8 cellular contexts compared by ENCODE assay signal in the genomic region with DNA sequence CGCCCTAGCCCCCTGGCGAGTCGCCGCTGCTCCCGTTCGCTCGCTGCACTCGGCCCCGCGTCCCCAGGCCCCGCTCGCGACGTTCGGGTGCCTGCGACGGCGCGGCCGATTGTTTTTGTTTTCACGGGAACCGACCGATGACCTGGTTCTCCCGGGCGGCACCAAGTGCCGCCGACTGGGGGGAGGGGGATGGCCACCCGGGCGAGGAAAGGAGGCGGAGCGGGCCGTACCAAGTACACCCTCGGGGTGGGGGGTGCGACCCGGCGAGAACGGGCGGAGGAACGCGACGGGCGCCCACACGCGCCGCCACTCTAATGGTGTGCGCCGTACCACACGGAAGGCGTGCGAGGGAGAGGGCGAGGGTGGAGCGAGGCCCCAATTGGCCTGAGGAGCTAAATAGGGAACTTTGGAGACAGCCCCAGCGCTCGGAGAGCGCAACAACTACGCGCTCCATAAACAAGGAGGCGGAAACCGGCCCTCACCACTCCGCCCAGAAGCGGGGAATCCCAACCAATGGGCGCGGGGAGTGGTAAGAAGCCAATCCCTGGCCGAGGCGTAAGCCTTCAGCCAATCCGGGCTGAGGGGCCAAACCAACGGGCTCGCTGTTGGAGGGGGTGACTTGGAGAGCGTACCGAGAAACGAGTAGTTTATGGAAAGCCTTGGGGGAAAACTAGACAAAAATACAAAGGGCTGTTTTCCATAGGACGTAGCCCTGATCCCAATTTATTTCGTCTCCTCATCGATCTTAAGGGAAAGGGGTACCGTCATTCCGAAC. TPM values are rescaled to one million over a fixed set of nuclear protein-coding genes. Genes with fewer than 3 reads are reported as not detected.
A peak's percentile ranks its signal among the peaks of the same experiment; 100 is the strongest.
DNase-seq lines count a peak whose midpoint lies in the region; ATAC-seq and TF ChIP-seq lines count a peak whose summit lies in the region.
"Not testable (repeated sequence)": the region's sequence is repeated elsewhere in the genome, so short reads cannot be mapped to it uniquely, and the experiment has no call there.

No MANE protein-coding gene starts in this region.

- peak overlapping the region; percentile 71 for H2AFZ ChIP-seq in trophoblast cell (ENCODE audit: insufficient read depth, low read length, poor library complexity)

- peak overlapping the region; percentile 79 for H4K91ac ChIP-seq in trophoblast cell (ENCODE audit: low read depth, low read length)

- ATAC-seq in GM21576 (IDR thresholded peaks at IDR 0.05; ENCODE audit: unreplicated experiment), result peak; percentile 90

- H3K4me3 ChIP-seq in HL-60 (replicated peaks; ENCODE audit: insufficient read depth, low read length), result peak overlapping the region; percentile 62
- peak overlapping the region; percentile 70 to 75 for H3K4me3 ChIP-seq in right atrium auricular region
- H3K4me3 ChIP-seq in trophoblast cell (ENCODE audit: low read depth, low read length), result peak overlapping the region; percentile 74
- H3K4me3 ChIP-seq in stomach smooth muscle (ENCODE audit: low read length in 2 of 2), result peak overlapping the region; percentile 54 to 74

- H2AK5ac ChIP-seq in trophoblast cell (ENCODE audit: low read length), result not testable (repeated sequence)

- not testable (repeated sequence) for H3K79me1 ChIP-seq in trophoblast cell (ENCODE audit: low read length)

- H3K9ac ChIP-seq in trophoblast cell (ENCODE audit: low read length) (peak overlapping the region; percentile 89), stomach smooth muscle (ENCODE audit: low read length in 2 of 2) (peak overlapping the region; percentile 61 to 80)

- H3K79me2 ChIP-seq in trophoblast cell (ENCODE audit: control insufficient read depth, insufficient read depth, low read length, poor library complexity), result not testable (repeated sequence)

- H3K4ac ChIP-seq in trophoblast cell (ENCODE audit: low read depth, low read length), result not testable (repeated sequence)

- not testable (repeated sequence) for H3K27me3 ChIP-seq in HL-60 (ENCODE audit: insufficient read depth, poor library complexity, severe bottlenecking); right atrium auricular region; trophoblast cell (ENCODE audit: insufficient read depth, low read length); stomach smooth muscle (ENCODE audit: control insufficient read depth in 1 of 2, insufficient read depth in 2 of 2, low read length in 2 of 2)

- not testable (repeated sequence) for H3K36me3 ChIP-seq in right atrium auricular region; trophoblast cell (ENCODE audit: control insufficient read depth in 1 of 2, insufficient read depth in 2 of 2, low read length in 2 of 2); stomach smooth muscle (ENCODE audit: control insufficient read depth in 2 of 2, insufficient read depth in 2 of 2, low read length in 2 of 2)

- not testable (repeated sequence) for H2BK120ac ChIP-seq in trophoblast cell (ENCODE audit: insufficient read depth, low read length, poor library complexity)

- not testable (repeated sequence) for H3K4me1 ChIP-seq in right atrium auricular region; trophoblast cell (ENCODE audit: control insufficient read depth in 1 of 2, insufficient read depth in 2 of 2, low read length in 2 of 2); stomach smooth muscle (ENCODE audit: control insufficient read depth, insufficient read depth, low read length)

- peak overlapping the region; percentile 74 for H3K4me2 ChIP-seq in trophoblast cell (ENCODE audit: low read length)

- WGBS in trophoblast cell (ENCODE audit: extremely low coverage, insufficient coverage, insufficient read length), result no CpG with 5 or more reads among the region's 76 CpGs

- H4K8ac ChIP-seq in trophoblast cell (ENCODE audit: low read depth, low read length), result peak overlapping the region; percentile 83

- peak overlapping the region; percentile 58 for H3K14ac ChIP-seq in trophoblast cell (ENCODE audit: low read length)

- not testable (repeated sequence) for H3K9me3 ChIP-seq in right atrium auricular region; trophoblast cell (ENCODE audit: insufficient read depth, low read depth, low read length); stomach smooth muscle (ENCODE audit: control insufficient read depth in 2 of 2, low read length in 2 of 2)

- DNase-seq in ELR (ENCODE audit: low read depth), result peak; percentile 87
- peak; percentile 82 to 95 for DNase-seq in HL-60 (ENCODE audit: low read depth in 1 of 2, low spot score in 1 of 2)
- peak; percentile 83 for DNase-seq in activated CD4-positive, CD25-positive, alpha-beta regulatory T cell treated with anti-CD3 and anti-CD28 coated beads, Interleukin-2, amount 50 U/mL, for 16 hours (ENCODE audit: low read depth, low spot score)
- DNase-seq in brain pericyte (ENCODE audit: low read depth, low spot score), result peak; percentile 72
- DNase-seq in right atrium auricular region (ENCODE audit: low spot score), result peak; percentile 95
- peak; percentile 63 to 79 for DNase-seq in trophoblast cell

- H3K27ac ChIP-seq in HL-60 (replicated peaks) (peak overlapping the region; percentile 89), right atrium auricular region (peak overlapping the region; percentile 93 to 94), trophoblast cell (ENCODE audit: low read depth, low read length) (peak overlapping the region; percentile 76), stomach smooth muscle (ENCODE audit: low read length) (peak overlapping the region; percentile 69)

- H3K18ac ChIP-seq in trophoblast cell (ENCODE audit: low read length), result not testable (repeated sequence)

- not testable (repeated sequence) for H4K12ac ChIP-seq in trophoblast cell (ENCODE audit: low read depth, low read length)

- not testable (repeated sequence) for H3K23ac ChIP-seq in trophoblast cell (ENCODE audit: low read length)

- peak overlapping the region; percentile 66 for H2BK5ac ChIP-seq in trophoblast cell (ENCODE audit: low read depth, low read length, poor library complexity)

- TF ChIP-seq CTCF in HL-60 (IDR thresholded peaks at IDR 0.05; ENCODE audit: insufficient read depth, low read length); right atrium auricular region (IDR thresholded peaks at IDR 0.05): not testable (repeated sequence)

- H2BK12ac ChIP-seq in trophoblast cell (ENCODE audit: low read length), result not testable (repeated sequence)

RNA-seq across cellular contexts. Expression of a gene that starts 54.8 kb away (rescaled TPM):
- total RNA-seq in right atrium auricular region, result under 1 TPM in 1 of 2 donors, not detected in 1; 0.85 TPM
- polyA plus RNA-seq in trophoblast cell (2013), result 0.14 and 0.16 TPM in 2 replicates

Comparison
In these comparisons a context has a peak if more than half of its experiments do, and no peak if none do; other contexts are left out.
1. Peak in every context shown above with its lines: DNase-seq, ATAC-seq, H3K4me3 ChIP-seq and H3K27ac ChIP-seq.